In genomic region chr3:123960791-123961507, GRCh38 we compare ENCODE assay signal across 8 cellular contexts. TPM values are rescaled to one million over a fixed set of nuclear protein-coding genes. Genes with fewer than 3 reads are reported as not detected.
DNase-seq lines count a peak whose midpoint lies in the region; ATAC-seq, FAIRE-seq and TF ChIP-seq lines count a peak whose summit lies in the region.

Gene CCDC14 (minus strand): TSS chr3:123961229. CDS start chr3:123961173, 56 bp downstream.

- no peak within 1 kb of the TSS for H2BK120ac ChIP-seq in mesendoderm (ENCODE audit: low read depth, low read length)

- peaks cover 30% of the 10 kb centered on the region for H3K27me3 Mint-ChIP-seq in endodermal cell (ENCODE audit: insufficient read depth)

- peak within 1 kb of the TSS; percentile 81 for H2BK5ac ChIP-seq in mesendoderm (ENCODE audit: low read length)

- H2AK5ac ChIP-seq in mesendoderm (ENCODE audit: low read length) = no peak within 1 kb of the TSS

- ATAC-seq in GM21360 (IDR thresholded peaks at IDR 0.05; ENCODE audit: unreplicated experiment) = peak; percentile 89

- H3K4me1 ChIP-seq in NT2/D1 (ENCODE audit: insufficient read depth, insufficient read length) (no peaks in the 10 kb centered on the region), endodermal cell (ENCODE audit: control insufficient read depth, insufficient read depth, low read length) (no peaks in the 10 kb centered on the region), mesendoderm (ENCODE audit: control insufficient read depth, low read depth, low read length) (no peaks in the 10 kb centered on the region)

- DNase-seq in COLO829 (ENCODE audit: low spot score) = peak; percentile 91
- DNase-seq in HTR-8/SVneo (ENCODE audit: insufficient read length, low spot score) = peak; percentile 95
- peak; percentile 96 for DNase-seq in NT2/D1 (ENCODE audit: low read depth, low spot score)
- peak; percentile 56 to 69 (median 59) for DNase-seq in activated CD8-positive, alpha-beta memory T cell treated with anti-CD3 and anti-CD28 coated beads for 48 hours (ENCODE audit: low read depth in 2 of 3, low spot score in 2 of 3)
- DNase-seq in endodermal cell = peak; percentile 100
- DNase-seq in mesendoderm = peak; percentile 99
- DNase-seq in stimulated activated CD8-positive, alpha-beta memory T cell treated with anti-CD3 and anti-CD28 coated beads, Interleukin-12 subunit alpha, Interleukin-12 subunit beta, amount 100 ng/mL, for 4 hours (ENCODE audit: low read depth) = peak; percentile 54

- peaks cover under 1% of the 10 kb centered on the region for H3K36me3 Mint-ChIP-seq in endodermal cell (ENCODE audit: low read depth)

- H3K9ac ChIP-seq in NT2/D1 (ENCODE audit: insufficient read length, low read depth) (peak within 1 kb of the TSS; percentile 96), endodermal cell (ENCODE audit: extremely low read depth, low read length, poor library complexity, severe bottlenecking) (peak within 1 kb of the TSS; percentile 95), mesendoderm (ENCODE audit: low read length) (peak within 1 kb of the TSS; percentile 98)

- H3K4me1 Mint-ChIP-seq in endodermal cell = peaks cover 28% of the 10 kb centered on the region

- TF ChIP-seq CTCF in endodermal cell (conservative IDR thresholded peaks at IDR 0.05) = no peak

- H3K4me3 ChIP-seq in NT2/D1 (ENCODE audit: insufficient read length, low read depth) (peak within 1 kb of the TSS; percentile 90), endodermal cell (ENCODE audit: low read length) (peak within 1 kb of the TSS; percentile 84), mesendoderm (ENCODE audit: low read length) (peak within 1 kb of the TSS; percentile 98)

- 0% methylated on average over 33 to 55 of the region's 55 CpGs for WGBS in endodermal cell (ENCODE audit: insufficient coverage in 1 of 2, insufficient read length in 1 of 2), 2 experiments
- WGBS in mesendoderm (ENCODE audit: extremely low coverage, insufficient coverage, low lambda C conversion rate) = no CpG with 5 or more reads among the region's 55 CpGs

- H3K9me3 Mint-ChIP-seq in endodermal cell = no peaks in the 10 kb centered on the region

- H3K4ac ChIP-seq in mesendoderm (ENCODE audit: low read depth, low read length) = peak within 1 kb of the TSS; percentile 73

- H3K18ac ChIP-seq in mesendoderm (ENCODE audit: low read length) = peak within 1 kb of the TSS; percentile 99

- peak within 1 kb of the TSS; percentile 90 for H3K27ac ChIP-seq in endodermal cell (ENCODE audit: low read depth, low read length)
- peak within 1 kb of the TSS; percentile 100 for H3K27ac ChIP-seq in mesendoderm (ENCODE audit: low read depth, low read length)

- peaks cover 18% of the 10 kb centered on the region for H3K27me3 ChIP-seq in NT2/D1 (ENCODE audit: insufficient read depth, insufficient read length)
- H3K27me3 ChIP-seq in endodermal cell (ENCODE audit: control insufficient read depth, insufficient read depth, low read length, poor library complexity, severe bottlenecking) = peaks cover 26% of the 10 kb centered on the region
- H3K27me3 ChIP-seq in mesendoderm (ENCODE audit: insufficient read depth, low read length, poor library complexity) = no peaks in the 10 kb centered on the region

- peak within 1 kb of the TSS; percentile 51 for H3K4me2 ChIP-seq in mesendoderm (ENCODE audit: low read length)

- FAIRE-seq in HTR-8/SVneo (lab: Jason Lieb, UNC) = peak; percentile 79

- H3K9me3 ChIP-seq in NT2/D1 (ENCODE audit: insufficient read depth, low read length) (no peaks in the 10 kb centered on the region), endodermal cell (ENCODE audit: control insufficient read depth, low read length) (no peaks in the 10 kb centered on the region)

- peak within 1 kb of the TSS; percentile 97 for H3K56ac ChIP-seq in mesendoderm (ENCODE audit: low read length)

- H3K27ac Mint-ChIP-seq in endodermal cell = peak within 1 kb of the TSS; percentile 99

- H3K79me2 ChIP-seq in mesendoderm (ENCODE audit: control insufficient read depth, insufficient read depth, low read length) = no peaks in the 10 kb centered on the region

- H4K8ac ChIP-seq in mesendoderm (ENCODE audit: low read depth, low read length) = peak within 1 kb of the TSS; percentile 99

- H3K36me3 ChIP-seq in NT2/D1 (ENCODE audit: insufficient read depth, insufficient read length, low read length) (peaks cover 10% of the 10 kb centered on the region), endodermal cell (ENCODE audit: control insufficient read depth, insufficient read depth, low read length) (peaks cover 10% of the 10 kb centered on the region), mesendoderm (ENCODE audit: control insufficient read depth, insufficient read depth, low read length) (no peaks in the 10 kb centered on the region)

- peak within 1 kb of the TSS; percentile 98 for H3K4me3 Mint-ChIP-seq in endodermal cell

- no peak within 1 kb of the TSS for H2BK15ac ChIP-seq in mesendoderm (replicated peaks; ENCODE audit: low read depth)

- no peak within 1 kb of the TSS for H3K23ac ChIP-seq in mesendoderm (ENCODE audit: low read length)

- no peaks in the 10 kb centered on the region for H3K79me1 ChIP-seq in mesendoderm (ENCODE audit: low read length)

- H4K5ac ChIP-seq in mesendoderm (ENCODE audit: low read length) = no peak within 1 kb of the TSS

RNA-seq across cellular contexts. Expression of gene CCDC14, which starts in this region (rescaled TPM):
- 10 to 100 TPM; 88.3 to 99.4 TPM for total RNA-seq in endodermal cell
- polyA plus RNA-seq in endodermal cell (2013, experiment 1 of 2) = 121 TPM
- 111 TPM for polyA plus RNA-seq in endodermal cell (2013, experiment 2 of 2)
- polyA plus RNA-seq in mesendoderm (2013, experiment 1 of 2) = 56.5 TPM
- 56.9 TPM for polyA plus RNA-seq in mesendoderm (2013, experiment 2 of 2)

Comparison
In these comparisons a context has a peak if more than half of its experiments do, and no peak if none do; other contexts are left out.
1. Peak in every context shown above with its lines: DNase-seq, ATAC-seq, H3K4me3 ChIP-seq and H3K27ac ChIP-seq.